8 cellular contexts compared by ENCODE assay signal in genomic region chr1:225777058-225777582, GRCh38. TPM values are rescaled to one million over a fixed set of nuclear protein-coding genes. Genes with fewer than 3 reads are reported as not detected.
DNase-seq lines count a peak whose midpoint lies in the region; ATAC-seq lines count a peak whose summit lies in the region.

No MANE protein-coding gene starts in this region.

- H3K27me3 ChIP-seq in iPS-15b (ENCODE audit: control insufficient read depth, insufficient read depth, low read length) (no peaks in the 10 kb centered on the region), subcutaneous abdominal adipose tissue (ENCODE audit: control insufficient read depth in 5 of 5, insufficient read depth in 4 of 5, low read length in 5 of 5) (no peaks in the 10 kb centered on the region)

- H3K36me3 ChIP-seq in iPS-15b (ENCODE audit: control insufficient read depth, insufficient read depth, low read length) (no peaks in the 10 kb centered on the region), subcutaneous abdominal adipose tissue (ENCODE audit: control insufficient read depth in 5 of 5, insufficient read depth in 5 of 5, low read length in 5 of 5) (no peaks in the 10 kb centered on the region)

- H3K36me3 Mint-ChIP-seq in T-cell = peaks cover 6% of the 10 kb centered on the region

- H3K4me3 ChIP-seq in iPS-15b (ENCODE audit: low read depth, low read length) (peak overlapping the region; percentile 98), subcutaneous abdominal adipose tissue (ENCODE audit: low read depth in 1 of 5, low read length in 5 of 5) (peak overlapping the region; percentile 77 to 96 (median 87))

- ATAC-seq in GM18907 (IDR thresholded peaks at IDR 0.05; ENCODE audit: unreplicated experiment) (peak; percentile 28), HG02884 (IDR thresholded peaks at IDR 0.05; ENCODE audit: unreplicated experiment) (peak; percentile 12), T-cell (replicated peaks in 1 of 4) (peak; percentile 10 to 32 (median 13))

- H3K4me3 Mint-ChIP-seq in T-cell = no peak overlapping the region

- POLR2A ChIA-PET in T-cell (lab: Charles Lee) = interaction anchor here (0.5 to 1.2 kb wide), 7 partner anchors 71 to 347 kb away, joined by 3 to 5 read pairs (median 3); partner anchors contain the start of genes H3-3A (in 1 of the 2), LEFTY1 (in 1 of the 2), PYCR2 (in 1 of the 2) and SDE2 (in 1 of the 2)

- H3K4me1 ChIP-seq in iPS-15b (ENCODE audit: control insufficient read depth, insufficient read depth, low read length) (peaks cover 14% of the 10 kb centered on the region), subcutaneous abdominal adipose tissue (ENCODE audit: control insufficient read depth in 5 of 5, insufficient read depth in 5 of 5, low read length in 5 of 5) (peaks cover 0 to 50% (median 46%) of the 10 kb centered on the region in 5 donors)

- CTCF ChIA-PET in T-cell (lab: Charles Lee) = interaction anchor here (0.6 to 2.8 kb wide), 15 partner anchors 12 to 332 kb away, joined by 3 to 18 read pairs (median 4); partner anchors contain the start of genes H3-3A (in 1 of the 2), PYCR2 (in 1 of the 2) and TMEM63A (in 1 of the 2)

- H3K9me3 ChIP-seq in iPS-15b (ENCODE audit: control insufficient read depth, insufficient read depth, low read length) = no peaks in the 10 kb centered on the region
- H3K9me3 ChIP-seq in subcutaneous abdominal adipose tissue (ENCODE audit: control insufficient read depth in 5 of 5, low read length in 5 of 5) = no peaks in the 10 kb centered on the region

- peak overlapping the region; percentile 89 for H3K27ac ChIP-seq in subcutaneous abdominal adipose tissue (ENCODE audit: low read depth, low read length)

- H3K4me1 Mint-ChIP-seq in T-cell = peaks cover 38 to 40% (median 40%) of the 10 kb centered on the region in 3 donors

- H3K9ac ChIP-seq in iPS-15b (ENCODE audit: low read depth, low read length) (peak overlapping the region; percentile 68), subcutaneous abdominal adipose tissue (ENCODE audit: low read length in 5 of 5) (peak overlapping the region in 4 of 5 donors; percentile 74 to 94 (median 80))

- H3K27ac Mint-ChIP-seq in T-cell = no peak overlapping the region

- no peak for DNase-seq in T-cell
- DNase-seq in NCI-H82 treated with DMSO at 0.1 percent for 48 hours (lab: John Stamatoyannopoulos, UW; ENCODE audit: unreplicated experiment) = no peak
- no peak for DNase-seq in NCI-H446 (lab: John Stamatoyannopoulos, UW)
- no peak for DNase-seq in 8988T

- no peaks in the 10 kb centered on the region for H3K27me3 Mint-ChIP-seq in T-cell

- H3K9me3 Mint-ChIP-seq in T-cell = no peaks in the 10 kb centered on the region

RNA-seq across cellular contexts. Expression of gene SRP9, which starts 0.5 kb away (rescaled TPM):
- 100 to 1,000 TPM in 3 of 5 donors, 10 to 100 TPM in 2; 74.1 to 152 (median 137) TPM for total RNA-seq in T-cell

RNA-seq across cellular contexts. Expression of gene EPHX1, which starts 32.8 kb away (rescaled TPM):
- 1 to 10 TPM in 4 of 5 donors, under 1 TPM in 1; 0.98 to 5.2 (median 3.7) TPM for total RNA-seq in T-cell
